Comparison of ENCODE assay signal across 24 cellular contexts in genomic region chr1:215970406-215970805, GRCh38.
DNase-seq lines count a peak whose midpoint lies in the region; ATAC-seq lines count a peak whose summit lies in the region.
"Had no signal": no experiment of that assay in that cellular context is flagged by ENCODE, and none has a peak within 500 bp of the region (broad histone marks: within the 10 kb centered on the region; RNA-seq: fewer than 3 reads in every experiment).

No MANE protein-coding gene starts in this region.

- H3K23ac ChIP-seq in trophoblast cell (ENCODE audit: low read length): no peak overlapping the region

- no peak overlapping the region for H3K27ac ChIP-seq in trophoblast cell (ENCODE audit: low read depth, low read length)
- H3K27ac ChIP-seq: adrenal gland, brain microvascular endothelial cell, testis, uterus, VCaP had no signal

- no peaks in the 10 kb centered on the region for H3K36me3 ChIP-seq in trophoblast cell (ENCODE audit: control insufficient read depth in 1 of 2, insufficient read depth in 2 of 2, low read length in 2 of 2)
- H3K36me3 ChIP-seq: adrenal gland, brain microvascular endothelial cell, uterus had no signal

- H4K12ac ChIP-seq in trophoblast cell (ENCODE audit: low read depth, low read length): no peak overlapping the region

- no peak overlapping the region for H2BK12ac ChIP-seq in trophoblast cell (ENCODE audit: low read length)

- no peaks in the 10 kb centered on the region for H3K4me1 ChIP-seq in trophoblast cell (ENCODE audit: control insufficient read depth in 1 of 2, insufficient read depth in 2 of 2, low read length in 2 of 2)
- H3K4me1 ChIP-seq: adrenal gland, testis, uterus had no signal

- no peak overlapping the region for H3K4ac ChIP-seq in trophoblast cell (ENCODE audit: low read depth, low read length)

- no peak overlapping the region for H3K18ac ChIP-seq in trophoblast cell (ENCODE audit: low read length)

- H2BK5ac ChIP-seq in trophoblast cell (ENCODE audit: low read depth, low read length, poor library complexity): no peak overlapping the region

- H3K4me3 ChIP-seq in trophoblast cell (ENCODE audit: low read depth, low read length): no peak overlapping the region
- H3K4me3 ChIP-seq: adrenal gland, testis, uterus had no signal

- no peaks in the 10 kb centered on the region for H3K27me3 ChIP-seq in trophoblast cell (ENCODE audit: insufficient read depth, low read length)
- H3K27me3 ChIP-seq: adrenal gland, brain microvascular endothelial cell, testis, uterus had no signal

- ATAC-seq in GM21390 (IDR thresholded peaks at IDR 0.05; ENCODE audit: unreplicated experiment): no peak
- ATAC-seq: activated T-cell treated with anti-CD3 and anti-CD28 coated beads, Interleukin-2, amount 50 U/mL, for 4 hours had no signal

- DNase-seq in EL (peak; percentile 61), HT1080 (ENCODE audit: low read depth) (peak; percentile 5), foreskin melanocyte (peak; percentile 24), trophoblast cell (peak; percentile 31 to 47), activated gamma-delta T cell (lab: John Stamatoyannopoulos, UW) (no peak), NCI-H748 (lab: John Stamatoyannopoulos, UW; ENCODE audit: unreplicated experiment) (no peak)
- DNase-seq: activated CD4-positive, alpha-beta T cell treated with anti-CD3 and anti-CD28 coated beads, Interleukin-2, amount 10 ng/mL, durations not matched to agents 24 days and 14 days; activated naive CD4-positive, alpha-beta T cell treated with Interleukin-2 at 50 U/mL for 16 hours; activated T-cell treated with anti-CD3 and anti-CD28 coated beads, Interleukin-2, amount 50 U/mL, for 4 hours; adrenal gland; AML-193; brain microvascular endothelial cell; CD4-positive, alpha-beta T cell; DMS 273 treated with DMSO at 0.1 percent for 48 hours; H7; KG1; kidney glomerular epithelial cell; NCI-H146; NCI-H446 treated with DMSO at 0.1 percent for 48 hours; stimulated activated naive CD4-positive, alpha-beta T cell treated with Interleukin-2 at 50 U/mL for 16 hours; testis; uterus had no signal

- H3K4me2 ChIP-seq in trophoblast cell (ENCODE audit: low read length): no peak overlapping the region

- H2AFZ ChIP-seq in trophoblast cell (ENCODE audit: insufficient read depth, low read length, poor library complexity): no peak overlapping the region

- H4K8ac ChIP-seq in trophoblast cell (ENCODE audit: low read depth, low read length): no peak overlapping the region

- no peaks in the 10 kb centered on the region for H3K79me1 ChIP-seq in trophoblast cell (ENCODE audit: low read length)

- no peak overlapping the region for H4K91ac ChIP-seq in trophoblast cell (ENCODE audit: low read depth, low read length)

- no peak overlapping the region for H2BK120ac ChIP-seq in trophoblast cell (ENCODE audit: insufficient read depth, low read length, poor library complexity)

- H3K9me3 ChIP-seq in trophoblast cell (ENCODE audit: insufficient read depth, low read depth, low read length): no peaks in the 10 kb centered on the region
- H3K9me3 ChIP-seq: adrenal gland, testis, uterus had no signal

- no peak overlapping the region for H2AK5ac ChIP-seq in trophoblast cell (ENCODE audit: low read length)

- no peaks in the 10 kb centered on the region for H3K79me2 ChIP-seq in trophoblast cell (ENCODE audit: control insufficient read depth, insufficient read depth, low read length, poor library complexity)

- H3K14ac ChIP-seq in trophoblast cell (ENCODE audit: low read length): no peak overlapping the region

- no peak overlapping the region for H3K9ac ChIP-seq in trophoblast cell (ENCODE audit: low read length)

- no CpG with 5 or more reads among the region's 6 CpGs for WGBS in trophoblast cell (ENCODE audit: extremely low coverage, insufficient coverage, insufficient read length)

Comparison
In these comparisons a context has a peak if more than half of its experiments do, and no peak if none do; other contexts are left out.
1. DNase-seq: peak in EL (single experiment), HT1080 (single experiment), foreskin melanocyte (single experiment) and trophoblast cell (2 of 2); none in activated gamma-delta T cell (single experiment) and NCI-H748 (single experiment).